ENCODE assay signal across 8 cellular contexts in the genomic region with DNA sequence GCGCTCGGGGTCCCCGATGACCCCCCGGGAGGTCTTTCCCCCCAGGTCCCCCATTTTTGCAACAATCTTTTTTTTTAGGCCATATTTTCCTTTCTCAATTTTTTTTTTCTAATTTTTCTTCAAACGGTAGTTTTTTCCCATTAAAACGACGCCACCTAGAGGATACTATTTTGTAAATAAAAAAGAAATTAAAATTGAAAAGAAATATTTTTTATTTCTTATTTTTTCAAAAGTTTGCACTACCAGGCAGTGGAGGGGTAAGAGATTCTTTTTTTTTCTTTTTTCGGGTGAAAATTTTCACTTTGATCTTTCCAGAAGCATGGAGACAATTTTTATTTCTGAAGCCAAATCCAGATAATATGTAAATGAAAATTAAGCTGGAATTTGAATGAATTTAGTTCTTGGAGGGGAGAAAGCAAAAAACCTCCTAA. TPM values are rescaled to one million over a fixed set of nuclear protein-coding genes. Genes with fewer than 3 reads are reported as not detected.
A peak's percentile ranks its signal among the peaks of the same experiment; 100 is the strongest.
DNase-seq lines count a peak whose midpoint lies in the region; ATAC-seq and TF ChIP-seq lines count a peak whose summit lies in the region.

No MANE protein-coding gene starts in this region.

- no peaks in the 10 kb centered on the region for H3K36me3 Mint-ChIP-seq in Caco-2 (ENCODE audit: insufficient read depth, unreplicated experiment)

- POLR2A ChIA-PET in Caco-2 (lab: Charles Lee), result no interaction called here

- H3K27ac Mint-ChIP-seq in Caco-2 (ENCODE audit: unreplicated experiment), result peak overlapping the region; percentile 94

- H3K4me2 ChIP-seq in KMS-11, result peak overlapping the region; percentile 46

- H3K27me3 Mint-ChIP-seq in Caco-2 (ENCODE audit: insufficient read depth, unreplicated experiment), result peaks cover 19% of the 10 kb centered on the region

- no peaks in the 10 kb centered on the region for H3K9me3 Mint-ChIP-seq in Caco-2 (ENCODE audit: unreplicated experiment)

- intact Hi-C loops in Caco-2 (cut with micrococcal nuclease; ENCODE audit: unreplicated experiment), result loop anchor here (2.0 to 10.0 kb wide), 2 partner anchors 70 to 192 kb away; no protein-coding TSS in a partner anchor

- peak overlapping the region; percentile 92 for H2AFZ ChIP-seq in KMS-11 (ENCODE audit: low read depth)

- H3K9me3 ChIP-seq in Caco-2, result no peaks in the 10 kb centered on the region
- no peaks in the 10 kb centered on the region for H3K9me3 ChIP-seq in thymus (ENCODE audit: control insufficient read depth)

- peak overlapping the region; percentile 94 for H3K4me3 Mint-ChIP-seq in Caco-2 (ENCODE audit: unreplicated experiment)

- DNase-seq in Caco-2, result no peak
- peak; percentile 48 for DNase-seq in amniotic stem cell (lab: John Stamatoyannopoulos, UW)
- DNase-seq in left lobe of liver (ENCODE audit: low spot score), result no peak
- no peak for DNase-seq in GM03348 (ENCODE audit: low spot score)

- no peaks in the 10 kb centered on the region; the same call in 1 of the 2 replicates for H3K4me1 ChIP-seq in Caco-2
- peaks cover 10% of the 10 kb centered on the region for H3K4me1 ChIP-seq in KMS-11 (ENCODE audit: low read depth, poor library complexity, severe bottlenecking)
- no peaks in the 10 kb centered on the region for H3K4me1 ChIP-seq in thymus (ENCODE audit: control insufficient read depth, insufficient read depth, low read length)

- H3K27me3 ChIP-seq in Caco-2 (replicated peaks; ENCODE audit: control insufficient read depth, insufficient read depth, low read length) (no peaks in the 10 kb centered on the region), KMS-11 (ENCODE audit: insufficient read depth, low read depth) (no peaks in the 10 kb centered on the region; the same call in 1 of the 2 replicates), thymus (ENCODE audit: control insufficient read depth, insufficient read depth) (peaks cover 10% of the 10 kb centered on the region)

- H3K27ac ChIP-seq in KMS-11, result peak overlapping the region; percentile 55; the same call in 1 of the 2 replicates
- no peak overlapping the region for H3K27ac ChIP-seq in thymus (ENCODE audit: low read depth)

- under 1% methylated on average over 8 of the region's 8 CpGs for WGBS in thymus

- H3K36me3 ChIP-seq in Caco-2 (ENCODE audit: control insufficient read depth, insufficient read depth, low read length) (no peaks in the 10 kb centered on the region), KMS-11 (ENCODE audit: insufficient read depth) (no peaks in the 10 kb centered on the region), thymus (ENCODE audit: control insufficient read depth, insufficient read depth) (no peaks in the 10 kb centered on the region)

- no peaks in the 10 kb centered on the region for H3K79me2 ChIP-seq in KMS-11 (ENCODE audit: insufficient read depth, low read depth)

- peak overlapping the region; percentile 98 for H3K9ac ChIP-seq in KMS-11

- ATAC-seq in left lobe of liver (peak; percentile 26), GM18520 (IDR thresholded peaks at IDR 0.05; ENCODE audit: unreplicated experiment) (no peak), HG02678 (IDR thresholded peaks at IDR 0.05; ENCODE audit: unreplicated experiment) (no peak)

- BruUV-seq in Caco-2 (replicated peaks; lab: Mats Ljungman, UMichigan), result no TSS peak

- CTCF ChIA-PET in Caco-2 (lab: Charles Lee), result no interaction called here

- peaks cover 7% of the 10 kb centered on the region for H3K4me1 Mint-ChIP-seq in Caco-2 (ENCODE audit: low read depth, unreplicated experiment)

- TF ChIP-seq CTCF in Caco-2 (IDR thresholded peaks at IDR 0.05; ENCODE audit: insufficient read depth in 1 of 2, low read depth in 1 of 2, low read length in 1 of 2, severe bottlenecking in 1 of 2, unreplicated experiment in 1 of 2) (peak in 1 of 2 experiments; percentile 44), KMS-11 (conservative IDR thresholded peaks at IDR 0.05; ENCODE audit: low read depth, low read length) (peak; percentile 69; the same call in 1 of the 2 replicates)

- no peaks in the 10 kb centered on the region for H4K20me1 ChIP-seq in KMS-11 (ENCODE audit: insufficient read depth)

- H3K4me3 ChIP-seq in Caco-2 (ENCODE audit: low read depth, low read length), result peak overlapping the region; percentile 76
- no peak overlapping the region for H3K4me3 ChIP-seq in KMS-11 (IDR thresholded peaks at IDR 0.05; ENCODE audit: insufficient read depth, low read depth, low read length)
- peak overlapping the region; percentile 95 for H3K4me3 ChIP-seq in thymus (ENCODE audit: low read length)

RNA-seq across cellular contexts. Expression of gene ZNF618, which starts 0.7 kb away (rescaled TPM):
- total RNA-seq in Caco-2 (2022), result 1.2 and 1.5 TPM in 2 replicates
- total RNA-seq in left lobe of liver, result 5.7 TPM
- 1.6 TPM for polyA plus RNA-seq in thymus
